ENCODE assay signal across 15 cellular contexts in the genomic region with DNA sequence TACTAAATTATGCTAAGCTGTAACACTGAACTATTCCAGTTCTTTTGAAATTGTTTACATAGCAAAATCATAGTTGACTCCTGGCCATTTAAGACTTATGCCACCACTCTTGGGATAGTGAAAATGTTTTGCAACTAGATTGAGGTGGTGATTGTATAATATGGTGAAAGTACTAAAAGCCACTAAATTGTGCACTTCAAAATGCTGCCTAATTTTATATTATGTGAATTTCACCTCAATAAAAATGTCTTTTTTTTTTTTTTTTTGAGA.
"Had no signal": no experiment of that assay in that cellular context is flagged by ENCODE, and none has a peak within 500 bp of the region (broad histone marks: within the 10 kb centered on the region; RNA-seq: fewer than 3 reads in every experiment).

No MANE protein-coding gene starts in this region.

- H3K27ac Mint-ChIP-seq: dendritic cell treated with granulocyte-macrophage colony-stimulating factor and Interleukin-4, amounts not matched to agents 40 ng/mL and 50 ng/mL, for 4 days; stimulated activated naive B cell treated with anti-CD40 and anti-IgM and Interleukin-4, amounts not matched to agents 10 μg/mL and 1 μg/mL and 100 μg/mL, for 72 hours; stimulated activated naive CD8-positive, alpha-beta T cell treated with anti-CD3 and anti-CD28 coated beads, Interleukin-15, amount 100 ng/mL, for 72 hours had no signal

- H3K4me3 Mint-ChIP-seq: dendritic cell treated with granulocyte-macrophage colony-stimulating factor and Interleukin-4, amounts not matched to agents 40 ng/mL and 50 ng/mL, for 4 days; naive thymus-derived CD8-positive, alpha-beta T cell; stimulated activated naive B cell treated with anti-CD40 and anti-IgM and Interleukin-4, amounts not matched to agents 10 μg/mL and 1 μg/mL and 100 μg/mL, for 72 hours; stimulated activated naive CD8-positive, alpha-beta T cell treated with anti-CD3 and anti-CD28 coated beads, Interleukin-15, amount 100 ng/mL, for 72 hours had no signal

- ATAC-seq: stimulated activated naive CD8-positive, alpha-beta T cell treated with anti-CD3 and anti-CD28 coated beads, Interleukin-15, amount 100 ng/mL, for 72 hours had no signal

- H3K9me3 Mint-ChIP-seq: dendritic cell treated with granulocyte-macrophage colony-stimulating factor and Interleukin-4, amounts not matched to agents 40 ng/mL and 50 ng/mL, for 4 days; naive thymus-derived CD8-positive, alpha-beta T cell had no signal

- H3K9me3 ChIP-seq: gastrocnemius medialis, mucosa of descending colon, neutrophil, psoas muscle, right lobe of liver had no signal

- H3K36me3 ChIP-seq: gastrocnemius medialis, neutrophil, right lobe of liver had no signal

- H3K4me3 ChIP-seq: gastrocnemius medialis, mucosa of descending colon, psoas muscle, right lobe of liver, skin epidermis had no signal

- H3K27ac ChIP-seq: gastrocnemius medialis, neutrophil, psoas muscle, right lobe of liver, skin epidermis had no signal

- H3K27me3 Mint-ChIP-seq: stimulated activated naive CD8-positive, alpha-beta T cell treated with anti-CD3 and anti-CD28 coated beads, Interleukin-15, amount 100 ng/mL, for 72 hours had no signal

- H3K4me1 ChIP-seq: right lobe of liver had no signal

- DNase-seq: gastrocnemius medialis; glutamatergic neuron; kidney; left cardiac atrium; mucosa of descending colon; psoas muscle; right lobe of liver; stimulated activated CD4-positive, alpha-beta T cell treated with anti-CD3 and anti-CD28 coated beads, Interleukin-2, amount 100 ng/mL, for 24 hours; stimulated activated CD4-positive, alpha-beta T cell treated with anti-CD3 and anti-CD28 coated beads, Interleukin-4, amount 100 ng/mL, for 4 hours; stimulated activated naive B cell treated with anti-CD40 and anti-IgM and Interleukin-4, amounts not matched to agents 10 μg/mL and 1 μg/mL and 100 μg/mL, for 72 hours had no signal

- H3K27me3 ChIP-seq: gastrocnemius medialis, neutrophil, right lobe of liver had no signal
